9 cellular contexts compared by ENCODE assay signal in genomic region chr1:185734929-185735666, GRCh38. TPM values are rescaled to one million over a fixed set of nuclear protein-coding genes. Genes with fewer than 3 reads are reported as not detected.
DNase-seq lines count a peak whose midpoint lies in the region; ATAC-seq and TF ChIP-seq lines count a peak whose summit lies in the region.
"Had no signal": no experiment of that assay in that cellular context is flagged by ENCODE, and none has a peak within 500 bp of the region (broad histone marks: within the 10 kb centered on the region; RNA-seq: fewer than 3 reads in every experiment).

No MANE protein-coding gene starts in this region.

- H3K27me3 ChIP-seq in rectal smooth muscle tissue (ENCODE audit: control insufficient read depth, insufficient read depth, low read length) = no peaks in the 10 kb centered on the region

- peak; percentile 4 for DNase-seq in GM12865 (ENCODE audit: low read depth)
- DNase-seq in SK-MEL-5 (ENCODE audit: low read depth, low spot score) = peak; percentile 25
- DNase-seq in foreskin fibroblast = peak in 1 of 2 donors; percentile 30
- no peak for DNase-seq in superior temporal gyrus (ENCODE audit: extremely low spot score)
- DNase-seq in hippocampal formation (lab: John Stamatoyannopoulos, UW) = no peak
- DNase-seq in UCSD-AML1 (lab: John Stamatoyannopoulos, UW; ENCODE audit: unreplicated experiment) = no peak
- DNase-seq: activated CD8-positive, alpha-beta memory T cell treated with anti-CD3 and anti-CD28 coated beads, Interleukin-2, amount 50 U/mL, for 4 hours had no signal

- H3K4me1 ChIP-seq in rectal smooth muscle tissue (ENCODE audit: control insufficient read depth, insufficient read depth, low read length) = peaks cover 3% of the 10 kb centered on the region

- no peak overlapping the region for H3K9ac ChIP-seq in rectal smooth muscle tissue (ENCODE audit: low read length)

- no peaks in the 10 kb centered on the region for H3K36me3 ChIP-seq in rectal smooth muscle tissue (ENCODE audit: control insufficient read depth, insufficient read depth, low read length)

- no peak for ATAC-seq in GM21529 (IDR thresholded peaks at IDR 0.05; ENCODE audit: unreplicated experiment)

- in situ Hi-C loops in SK-MEL-5 (cut with HindIII; ENCODE audit: low pct_unique_long_range_greater_than_20kb, low sequenced_read_pairs) = no loop called here

- no peak for TF ChIP-seq CTCF in GM12865 (IDR thresholded peaks at IDR 0.05; ENCODE audit: insufficient read depth, low read depth, low read length, missing control alignments)
- TF ChIP-seq CTCF in foreskin fibroblast (IDR thresholded peaks at IDR 0.05; ENCODE audit: low read depth, low read length) = no peak

- H3K4me3 ChIP-seq in GM12865 (ENCODE audit: low read depth, low read length) (0 out of 2 replicates have a peak overlapping the region, but pooled peaks have one; percentile 4), foreskin fibroblast (ENCODE audit: low read depth in 1 of 2, low read length in 2 of 2) (peak overlapping the region; percentile 59 to 62), rectal smooth muscle tissue (ENCODE audit: low read length) (peak overlapping the region; percentile 69)

- H3K27ac ChIP-seq in rectal smooth muscle tissue (ENCODE audit: low read depth, low read length) = peak overlapping the region; percentile 37

RNA-seq across cellular contexts. Expression of gene HMCN1, which starts 0.9 kb away (rescaled TPM):
- 128 and 150 TPM in 2 replicates for total RNA-seq in SK-MEL-5 (2014; rRNA removed; shearing (Covaris generic))
- 92.7 and 126 TPM in 2 replicates for polyA plus RNA-seq in SK-MEL-5 (2015; cell fraction: cytosol; rRNA removed)
- polyA plus RNA-seq in SK-MEL-5 (2015; cell fraction: nucleus; rRNA removed) = 93.1 and 121 TPM in 2 replicates

Comparison
In these comparisons a context has a peak if more than half of its experiments do, and no peak if none do; other contexts are left out.
1. DNase-seq: peak in GM12865 (single experiment) and SK-MEL-5 (single experiment); none in superior temporal gyrus (single experiment), hippocampal formation (0 of 2) and UCSD-AML1 (single experiment).
2. H3K4me3 ChIP-seq: peak in every context shown above with its lines; median percentile 69 in rectal smooth muscle tissue; 60 in foreskin fibroblast; 4 in GM12865.